9 cellular contexts compared by ENCODE assay signal in genomic region chr7:94478648-94479214, GRCh38.
"Had no signal": no experiment of that assay in that cellular context is flagged by ENCODE, and none has a peak within 500 bp of the region (broad histone marks: within the 10 kb centered on the region; RNA-seq: fewer than 3 reads in every experiment).

No MANE protein-coding gene starts in this region.

- H3K9ac ChIP-seq: KMS-11 had no signal

- H3K4me1 ChIP-seq: HAP-1 had no signal

- DNase-seq: H7, IMR-90, KBM-7 had no signal

- H3K9me3 ChIP-seq: HAP-1 had no signal

- H3K4me2 ChIP-seq: GM23338, KMS-11 had no signal

- H2AFZ ChIP-seq: GM23338 had no signal

- H3K27ac Mint-ChIP-seq: GM23338 had no signal

- H3K36me3 ChIP-seq: HAP-1 had no signal

- FAIRE-seq: H1 had no signal

- H3K4me1 Mint-ChIP-seq: GM23338 had no signal

- H3K4me3 ChIP-seq: GM23338, HAP-1 had no signal

- H3K9me3 Mint-ChIP-seq: GM23338 had no signal

- ATAC-seq: GM23338, HCT116 had no signal

- H3K27ac ChIP-seq: HL-60, KMS-11 had no signal

- H3K4me3 Mint-ChIP-seq: GM23338 had no signal
